In the genomic region with DNA sequence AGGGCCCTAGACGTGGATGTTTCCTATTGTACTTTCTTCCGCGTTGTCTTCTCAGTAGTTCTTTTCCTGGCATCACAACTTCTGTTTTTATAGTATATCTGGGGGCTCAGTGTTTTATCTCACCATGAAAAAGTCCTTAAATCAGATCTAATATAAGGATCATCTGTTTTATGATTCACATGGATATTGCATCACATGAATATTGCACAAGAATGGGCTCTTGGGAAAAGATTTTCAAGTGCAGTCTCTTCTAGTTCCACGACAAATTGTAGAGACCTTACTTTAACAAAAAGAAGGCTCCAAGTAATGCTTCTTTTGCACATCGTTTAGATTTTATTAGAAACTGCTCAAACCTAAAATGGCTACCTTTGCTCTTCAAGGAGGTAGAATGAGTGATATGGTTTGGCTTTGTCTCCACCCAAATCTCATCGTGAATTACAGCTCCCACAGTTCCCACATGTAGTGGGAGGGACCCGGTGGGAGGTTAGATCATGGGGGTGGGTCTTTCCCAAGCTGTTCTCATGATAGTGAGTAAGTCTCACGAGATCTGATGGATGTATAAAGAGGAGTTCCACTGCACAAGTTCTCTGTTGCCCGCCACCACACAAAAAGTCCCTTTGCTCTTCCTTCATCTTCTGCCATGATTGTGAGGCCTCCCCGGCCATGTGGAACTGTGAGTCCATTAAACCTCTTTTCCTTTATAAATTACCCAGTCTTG, we compare ENCODE assay signal across 18 cellular contexts. TPM values are rescaled to one million over a fixed set of nuclear protein-coding genes. Genes with fewer than 3 reads are reported as not detected.
DNase-seq lines count a peak whose midpoint lies in the region; ATAC-seq and TF ChIP-seq lines count a peak whose summit lies in the region.
"Had no signal": no experiment of that assay in that cellular context is flagged by ENCODE, and none has a peak within 500 bp of the region (broad histone marks: within the 10 kb centered on the region; RNA-seq: fewer than 3 reads in every experiment).

No MANE protein-coding gene starts in this region.

- no peaks in the 10 kb centered on the region for H3K79me2 ChIP-seq in mammary epithelial cell (ENCODE audit: insufficient read depth, low read length)

- H3K4ac ChIP-seq in mesenchymal stem cell (ENCODE audit: low read depth in 1 of 2, low read length in 2 of 2), result no peak overlapping the region

- no peak overlapping the region for H3K14ac ChIP-seq in mesenchymal stem cell (ENCODE audit: low read length in 2 of 2)

- in situ Hi-C loops in mammary epithelial cell (cut with MboI; ENCODE audit: low sequenced_read_pairs in 2 of 2), result no loop called here

- H2BK15ac ChIP-seq in mesenchymal stem cell (ENCODE audit: low read depth, poor library complexity, severe bottlenecking), result no peak overlapping the region

- H3K4me3 ChIP-seq in mammary epithelial cell (replicated peaks in 1 of 3; ENCODE audit: insufficient read depth in 1 of 3, low read depth in 2 of 3, low read length in 3 of 3) (no peak overlapping the region), mesenchymal stem cell (ENCODE audit: insufficient read depth in 1 of 2, low read depth in 1 of 2, low read length in 2 of 2) (no peak overlapping the region)
- H3K4me3 ChIP-seq: neural progenitor cell, testis had no signal

- H3K9me3 ChIP-seq in mammary epithelial cell (replicated peaks; ENCODE audit: insufficient read depth, low read length) (no peaks in the 10 kb centered on the region), mesenchymal stem cell (ENCODE audit: control insufficient read depth, low read length) (no peaks in the 10 kb centered on the region)
- H3K9me3 ChIP-seq: testis had no signal

- WGBS in mammary epithelial cell (ENCODE audit: low coverage, missing lambda C conversion rate), result 66% methylated on average over 10 of the region's 10 CpGs
- 77% methylated on average over 5 of the region's 10 CpGs for WGBS in mesenchymal stem cell

- TF ChIP-seq CTCF in mammary epithelial cell (conservative IDR thresholded peaks at IDR 0.05 in 1 of 2, IDR thresholded peaks at IDR 0.05 in 1 of 2; ENCODE audit: extremely low read depth in 1 of 2, insufficient read depth in 1 of 2, low read depth in 1 of 2, low read length in 2 of 2), result no peak

- no peak overlapping the region for H3K27ac ChIP-seq in mammary epithelial cell (ENCODE audit: insufficient read depth, low read depth, low read length)
- H3K27ac ChIP-seq in mesenchymal stem cell (ENCODE audit: low read length, poor library complexity, severe bottlenecking), result no peak overlapping the region
- H3K27ac ChIP-seq: neural progenitor cell, testis had no signal

- no peaks in the 10 kb centered on the region for H4K20me1 ChIP-seq in mammary epithelial cell (ENCODE audit: insufficient read depth, low read length)

- intact Hi-C loops in mammary epithelial cell (cut with micrococcal nuclease), result no loop called here

- no peaks in the 10 kb centered on the region for H3K36me3 ChIP-seq in mammary epithelial cell (ENCODE audit: insufficient read depth, low read length)
- no peaks in the 10 kb centered on the region for H3K36me3 ChIP-seq in mesenchymal stem cell (ENCODE audit: control insufficient read depth in 1 of 2, insufficient read depth in 2 of 2, low read depth in 1 of 2, low read length in 2 of 2)
- H3K36me3 ChIP-seq: neural progenitor cell had no signal

- no peaks in the 10 kb centered on the region for H3K79me1 ChIP-seq in mesenchymal stem cell (replicated peaks; ENCODE audit: low read length, poor library complexity, severe bottlenecking)

- H3K9ac ChIP-seq in mammary epithelial cell (ENCODE audit: insufficient read depth, low read length) (no peak overlapping the region), mesenchymal stem cell (ENCODE audit: low read length) (no peak overlapping the region)
- H3K9ac ChIP-seq: neural progenitor cell had no signal

- H4K8ac ChIP-seq in mesenchymal stem cell (ENCODE audit: low read length), result no peak overlapping the region

- no peak overlapping the region for H3K4me2 ChIP-seq in mammary epithelial cell (ENCODE audit: insufficient read depth, low read depth, low read length)
- no peak overlapping the region for H3K4me2 ChIP-seq in mesenchymal stem cell (ENCODE audit: low read length, poor library complexity, severe bottlenecking)
- H3K4me2 ChIP-seq: neural progenitor cell had no signal

- CTCF ChIA-PET in mammary epithelial cell (lab: Charles Lee; ENCODE audit: low non-redundant PET), result no interaction called here

- no peak overlapping the region for H2AK5ac ChIP-seq in mesenchymal stem cell (ENCODE audit: low read length, severe bottlenecking)

- H3K4me1 ChIP-seq in mammary epithelial cell (ENCODE audit: insufficient read depth, low read length), result no peaks in the 10 kb centered on the region
- no peaks in the 10 kb centered on the region for H3K4me1 ChIP-seq in mesenchymal stem cell (ENCODE audit: control insufficient read depth, insufficient read depth, low read depth, low read length)
- H3K4me1 ChIP-seq: neural progenitor cell, testis had no signal

- H2AFZ ChIP-seq in mammary epithelial cell (ENCODE audit: low read depth, low read length) (no peak overlapping the region), mesenchymal stem cell (ENCODE audit: low read depth, low read length) (no peak overlapping the region)
- H2AFZ ChIP-seq: neural progenitor cell had no signal

- DNase-seq in CD1c-positive myeloid dendritic cell (ENCODE audit: extremely low spot score) (peak; percentile 42), HS-5 (ENCODE audit: low read depth) (peak; percentile 4), mammary epithelial cell (peak; percentile 42), mesenchymal stem cell (peak; percentile 7), NCI-H2107 treated with DMSO at 0.1 percent for 48 hours (lab: John Stamatoyannopoulos, UW; ENCODE audit: unreplicated experiment) (no peak), NCI-H510A (lab: John Stamatoyannopoulos, UW) (no peak)
- DNase-seq: activated CD4-positive, alpha-beta T cell treated with anti-CD3 and anti-CD28 coated beads, Interleukin-2, amount 10 ng/mL, durations not matched to agents 7 days and 5 days; dermis blood vessel endothelial cell; glutamatergic neuron; GOT3; left colon; NCI-H1694; NCI-H2227 treated with DMSO at 0.1 percent for 48 hours; NK-92 treated with Interleukin-12 subunit alpha and Interleukin-12 subunit beta, amount 100 ng/mL, for 24 hours; stimulated activated CD4-positive, alpha-beta T cell treated with anti-CD3 and anti-CD28 coated beads, Interleukin-12 subunit alpha, Interleukin-12 subunit beta, amount 100 ng/mL, for 4 hours; testis had no signal

- H2BK5ac ChIP-seq in mesenchymal stem cell (ENCODE audit: low read depth, low read length, poor library complexity, severe bottlenecking), result no peak overlapping the region

- dilution Hi-C loops in mammary epithelial cell (cut with HindIII; ENCODE audit: low sequenced_read_pairs), result no loop called here

- no peak overlapping the region for H2BK12ac ChIP-seq in mesenchymal stem cell (ENCODE audit: low read length in 2 of 2)

- no peak overlapping the region for H3K23ac ChIP-seq in mesenchymal stem cell (ENCODE audit: low read length in 2 of 2)

- H3K27me3 ChIP-seq in mammary epithelial cell (ENCODE audit: insufficient read depth, low read length), result no peaks in the 10 kb centered on the region
- peaks cover 0 to 6% of the 10 kb centered on the region in 2 experiments for H3K27me3 ChIP-seq in mesenchymal stem cell (ENCODE audit: control insufficient read depth in 1 of 2, insufficient read depth in 1 of 2, low read length in 2 of 2)
- H3K27me3 ChIP-seq: neural progenitor cell, testis had no signal

- H2BK120ac ChIP-seq in mesenchymal stem cell (ENCODE audit: low read depth, low read length), result no peak overlapping the region

- no peak for ATAC-seq in HG03108 (IDR thresholded peaks at IDR 0.05; ENCODE audit: unreplicated experiment)
- ATAC-seq: left colon had no signal

- no TSS peak for BruUV-seq in mammary epithelial cell (replicated peaks; lab: Mats Ljungman, UMichigan)

- no peak overlapping the region for H3K18ac ChIP-seq in mesenchymal stem cell (ENCODE audit: low read depth in 1 of 2, low read length in 2 of 2)

- H4K91ac ChIP-seq in mesenchymal stem cell (ENCODE audit: low read length), result no peak overlapping the region

RNA-seq across cellular contexts. Expression of a gene that starts 53.7 kb away (rescaled TPM):
- 100 to 1,000 TPM; 100 to 116 TPM for total RNA-seq in mammary epithelial cell
- polyA plus RNA-seq in mammary epithelial cell, result 84.7 TPM
- 168 TPM for polyA minus RNA-seq in mammary epithelial cell
- polyA plus RNA-seq in mesenchymal stem cell (2013, experiment 1 of 2), result 83.8 TPM
- polyA plus RNA-seq in mesenchymal stem cell (2013, experiment 2 of 2), result 83.8 TPM

RNA-seq across cellular contexts. Expression of a gene that starts 55.6 kb away (rescaled TPM):
- total RNA-seq in mammary epithelial cell, result 10 to 100 TPM; 29.3 to 32.5 TPM
- 22.2 TPM for polyA plus RNA-seq in mammary epithelial cell
- polyA minus RNA-seq in mammary epithelial cell, result 2.9 TPM
- 27.5 TPM for polyA plus RNA-seq in mesenchymal stem cell (2013, experiment 1 of 2)
- 27.0 TPM for polyA plus RNA-seq in mesenchymal stem cell (2013, experiment 2 of 2)

Comparison
In these comparisons a context has a peak if more than half of its experiments do, and no peak if none do; other contexts are left out.
1. DNase-seq: peak in CD1c-positive myeloid dendritic cell (single experiment), HS-5 (single experiment), mammary epithelial cell (single experiment) and mesenchymal stem cell (single experiment); none in NCI-H2107 treated with DMSO at 0.1 percent for 48 hours (single experiment) and NCI-H510A (single experiment).